8 cellular contexts compared by ENCODE assay signal in genomic region chr1:10399487-10399917, GRCh38. TPM values are rescaled to one million over a fixed set of nuclear protein-coding genes. Genes with fewer than 3 reads are reported as not detected.
DNase-seq lines count a peak whose midpoint lies in the region; ATAC-seq and TF ChIP-seq lines count a peak whose summit lies in the region.

No MANE protein-coding gene starts in this region.

- H3K27ac Mint-ChIP-seq in Calu3 (ENCODE audit: unreplicated experiment), result peak overlapping the region; percentile 63
- peak overlapping the region; percentile 66 for H3K27ac Mint-ChIP-seq in activated naive CD4-positive, alpha-beta T cell treated with anti-CD3 and anti-CD28 coated beads, Interleukin-2, amount 50 U/mL, for 24 hours

- no peaks in the 10 kb centered on the region for H3K27me3 Mint-ChIP-seq in Calu3 (ENCODE audit: unreplicated experiment)
- no peaks in the 10 kb centered on the region for H3K27me3 Mint-ChIP-seq in activated naive CD4-positive, alpha-beta T cell treated with anti-CD3 and anti-CD28 coated beads, Interleukin-2, amount 50 U/mL, for 24 hours

- H3K9me3 Mint-ChIP-seq in Calu3 (ENCODE audit: low read depth, unreplicated experiment), result no peaks in the 10 kb centered on the region
- no peaks in the 10 kb centered on the region for H3K9me3 Mint-ChIP-seq in activated naive CD4-positive, alpha-beta T cell treated with anti-CD3 and anti-CD28 coated beads, Interleukin-2, amount 50 U/mL, for 24 hours

- BruUV-seq in Calu3 (replicated peaks; lab: Mats Ljungman, UMichigan), result no TSS peak

- H3K4me1 Mint-ChIP-seq in Calu3 (ENCODE audit: low read depth, unreplicated experiment), result no peaks in the 10 kb centered on the region
- H3K4me1 Mint-ChIP-seq in activated naive CD4-positive, alpha-beta T cell treated with anti-CD3 and anti-CD28 coated beads, Interleukin-2, amount 50 U/mL, for 24 hours, result peaks cover 29% of the 10 kb centered on the region

- CTCF ChIA-PET in Calu3 (lab: Charles Lee), result interaction anchor here (1.1 to 1.9 kb wide), 3 partner anchors 8 to 18 kb away, joined by 3 to 6 read pairs (median 3); no protein-coding TSS in a partner anchor

- intact Hi-C loops in Calu3 (cut with micrococcal nuclease; ENCODE audit: unreplicated experiment) (no loop called here), cardiac septum (cut with DNase I) (loop anchor here (2.0 kb wide), 1 partner anchor 31 kb away; the partner anchor contains the start of gene CENPS)

- no peak for TF ChIP-seq CTCF in Calu3 (IDR thresholded peaks at IDR 0.05; ENCODE audit: unreplicated experiment)

- H3K4me3 Mint-ChIP-seq in Calu3 (ENCODE audit: low read depth, unreplicated experiment), result peak overlapping the region; percentile 80
- H3K4me3 Mint-ChIP-seq in activated naive CD4-positive, alpha-beta T cell treated with anti-CD3 and anti-CD28 coated beads, Interleukin-2, amount 50 U/mL, for 24 hours, result peak overlapping the region; percentile 94

- H3K36me3 Mint-ChIP-seq in Calu3 (ENCODE audit: insufficient read depth, unreplicated experiment), result peaks cover 56% of the 10 kb centered on the region
- peaks cover 9% of the 10 kb centered on the region for H3K36me3 Mint-ChIP-seq in activated naive CD4-positive, alpha-beta T cell treated with anti-CD3 and anti-CD28 coated beads, Interleukin-2, amount 50 U/mL, for 24 hours

- DNase-seq in Calu3, result no peak
- peak; percentile 76 for DNase-seq in cardiac septum (ENCODE audit: low spot score)
- peak; percentile 32 for DNase-seq in pons (ENCODE audit: low spot score)
- no peak for DNase-seq in NCI-H1694 treated with DMSO at 0.1 percent for 48 hours (lab: John Stamatoyannopoulos, UW)
- no peak for DNase-seq in hippocampal formation (lab: John Stamatoyannopoulos, UW)

- ATAC-seq in HG03045 (IDR thresholded peaks at IDR 0.05; ENCODE audit: unreplicated experiment) (peak; percentile 13), HG03442 (IDR thresholded peaks at IDR 0.05; ENCODE audit: unreplicated experiment) (no peak)

RNA-seq across cellular contexts. Expression of gene PGD, which starts 0.6 kb away (rescaled TPM):
- total RNA-seq in Calu3 (2022), result 142 and 155 TPM in 2 replicates
- 26.4 TPM for total RNA-seq in cardiac septum

RNA-seq across cellular contexts. Expression of gene CENPS, which starts 30.7 kb away (rescaled TPM):
- total RNA-seq in Calu3 (2022) (18.0 and 21.3 TPM in 2 replicates), cardiac septum (7.3 TPM)

RNA-seq across cellular contexts. Expression of gene CORT, which starts 50.3 kb away (rescaled TPM):
- total RNA-seq in Calu3 (2022), result 0.73 TPM in 1 of 2 replicates, not detected in the other
- total RNA-seq in cardiac septum, result not detected

Comparison
In these comparisons a context has a peak if more than half of its experiments do, and no peak if none do; other contexts are left out.
1. DNase-seq: peak in cardiac septum (single experiment) and pons (single experiment); none in Calu3 (single experiment), NCI-H1694 treated with DMSO at 0.1 percent for 48 hours (single experiment) and hippocampal formation (0 of 2).